25 cellular contexts compared by ENCODE assay signal in genomic region chr1:101120868-101121267, GRCh38.
DNase-seq lines count a peak whose midpoint lies in the region; ATAC-seq and TF ChIP-seq lines count a peak whose summit lies in the region.
"Had no signal": no experiment of that assay in that cellular context is flagged by ENCODE, and none has a peak within 500 bp of the region (broad histone marks: within the 10 kb centered on the region; RNA-seq: fewer than 3 reads in every experiment).

No MANE protein-coding gene starts in this region.

- H3K27me3 Mint-ChIP-seq in activated T-cell treated with anti-CD3 and anti-CD28 coated beads, Interleukin-2, amount 50 U/mL, for 72 hours (ENCODE audit: low read depth), result no peaks in the 10 kb centered on the region
- H3K27me3 Mint-ChIP-seq in activated naive CD8-positive, alpha-beta T cell treated with anti-CD3 and anti-CD28 coated beads, Interleukin-2, amount 10 ng/mL, durations not matched to agents 7 days and 5 days, result no peaks in the 10 kb centered on the region
- H3K27me3 Mint-ChIP-seq: brain had no signal

- no peak overlapping the region for H3K4me3 ChIP-seq in BE2C (ENCODE audit: low read depth, low read length)
- H3K4me3 ChIP-seq: colonic mucosa, HAP-1, sigmoid colon, thoracic aorta had no signal

- H3K4me3 Mint-ChIP-seq in activated T-cell treated with anti-CD3 and anti-CD28 coated beads, Interleukin-2, amount 50 U/mL, for 72 hours, result peak overlapping the region; percentile 23 to 71
- peak overlapping the region; percentile 21 for H3K4me3 Mint-ChIP-seq in activated naive CD8-positive, alpha-beta T cell treated with anti-CD3 and anti-CD28 coated beads, Interleukin-2, amount 10 ng/mL, durations not matched to agents 7 days and 5 days
- H3K4me3 Mint-ChIP-seq: brain; neural crest cell; T-helper 1 cell treated with Interleukin-12 subunit alpha and Interleukin-12 subunit beta and Interleukin-4 antibody, amounts not matched to agents 30 μg/mL and 1 μg/mL, for 36 hours had no signal

- peak overlapping the region; percentile 96 for H3K27ac ChIP-seq in KOPT-K1 (ENCODE audit: low read depth, low read length, poor library complexity, severe bottlenecking)
- H3K27ac ChIP-seq: colonic mucosa, sigmoid colon, thoracic aorta had no signal

- DNase-seq in activated T-cell treated with anti-CD3 and anti-CD28 coated beads, Interleukin-2, amount 50 U/mL, for 72 hours, result no peak
- DNase-seq in activated T-cell treated with anti-CD3 and anti-CD28 coated beads for 4 hours (no peak), SHP77 (lab: John Stamatoyannopoulos, UW) (no peak), BE2C (no peak)
- DNase-seq in activated naive CD8-positive, alpha-beta T cell treated with anti-CD3 and anti-CD28 coated beads, Interleukin-2, amount 10 ng/mL, durations not matched to agents 7 days and 5 days, result no peak
- DNase-seq in stimulated activated naive CD8-positive, alpha-beta T cell treated with anti-CD3 and anti-CD28 coated beads, Interleukin-15, Interleukin-2, amounts not matched to agents 100 U/mL and 50 U/mL, for 24 hours, result no peak
- DNase-seq: activated CD4-positive, CD25-positive, alpha-beta regulatory T cell; activated naive CD4-positive, alpha-beta T cell; colonic mucosa; DND-41; glutamatergic neuron; KG1; midbrain; MV-4-11; NCI-H1694 treated with DMSO at 0.1 percent for 48 hours; NCI-H2227 treated with DMSO at 0.1 percent for 48 hours; SHP77 treated with DMSO at 0.1 percent for 48 hours; sigmoid colon had no signal

- peaks cover 2 to 4% of the 10 kb centered on the region in 2 donors for H3K9me3 Mint-ChIP-seq in activated T-cell treated with anti-CD3 and anti-CD28 coated beads, Interleukin-2, amount 50 U/mL, for 72 hours
- peaks cover 3% of the 10 kb centered on the region for H3K9me3 Mint-ChIP-seq in activated naive CD8-positive, alpha-beta T cell treated with anti-CD3 and anti-CD28 coated beads, Interleukin-2, amount 10 ng/mL, durations not matched to agents 7 days and 5 days
- H3K9me3 Mint-ChIP-seq: neural crest cell had no signal

- H3K36me3 ChIP-seq in KOPT-K1 (ENCODE audit: insufficient read depth, low read length), result no peaks in the 10 kb centered on the region
- no peaks in the 10 kb centered on the region for H3K36me3 ChIP-seq in BE2C
- H3K36me3 ChIP-seq: colonic mucosa, HAP-1, sigmoid colon, thoracic aorta had no signal

- POLR2A ChIA-PET in activated naive CD8-positive, alpha-beta T cell treated with anti-CD3 and anti-CD28 coated beads, Interleukin-2, amount 10 ng/mL, durations not matched to agents 7 days and 5 days (lab: Charles Lee), result interaction anchor here (0.6 to 2.1 kb wide), 3 partner anchors 8 to 117 kb away, joined by 3 to 9 read pairs (median 3); no protein-coding TSS in a partner anchor

- H3K27ac Mint-ChIP-seq in activated T-cell treated with anti-CD3 and anti-CD28 coated beads, Interleukin-2, amount 50 U/mL, for 72 hours, result peak overlapping the region; percentile 70
- H3K27ac Mint-ChIP-seq in activated naive CD8-positive, alpha-beta T cell treated with anti-CD3 and anti-CD28 coated beads, Interleukin-2, amount 10 ng/mL, durations not matched to agents 7 days and 5 days, result peak overlapping the region; percentile 66
- H3K27ac Mint-ChIP-seq: brain; T-helper 1 cell treated with Interleukin-12 subunit alpha and Interleukin-12 subunit beta and Interleukin-4 antibody, amounts not matched to agents 30 μg/mL and 1 μg/mL, for 36 hours had no signal

- no peaks in the 10 kb centered on the region for H3K9me3 ChIP-seq in KOPT-K1 (ENCODE audit: insufficient read depth, low read length, poor library complexity, severe bottlenecking)
- H3K9me3 ChIP-seq in BE2C, result no peaks in the 10 kb centered on the region
- H3K9me3 ChIP-seq: colonic mucosa, HAP-1, sigmoid colon, thoracic aorta had no signal

- H3K36me3 Mint-ChIP-seq in activated T-cell treated with anti-CD3 and anti-CD28 coated beads, Interleukin-2, amount 50 U/mL, for 72 hours (ENCODE audit: insufficient read depth in 2 of 2), result peaks cover 4% of the 10 kb centered on the region in 2 donors
- H3K36me3 Mint-ChIP-seq in activated naive CD8-positive, alpha-beta T cell treated with anti-CD3 and anti-CD28 coated beads, Interleukin-2, amount 10 ng/mL, durations not matched to agents 7 days and 5 days, result peaks cover 17% of the 10 kb centered on the region
- H3K36me3 Mint-ChIP-seq: brain had no signal

- peaks cover 57% of the 10 kb centered on the region for H3K4me1 Mint-ChIP-seq in activated T-cell treated with anti-CD3 and anti-CD28 coated beads, Interleukin-2, amount 50 U/mL, for 72 hours (ENCODE audit: low read depth)
- H3K4me1 Mint-ChIP-seq in activated naive CD8-positive, alpha-beta T cell treated with anti-CD3 and anti-CD28 coated beads, Interleukin-2, amount 10 ng/mL, durations not matched to agents 7 days and 5 days, result peaks cover 43% of the 10 kb centered on the region

- no peaks in the 10 kb centered on the region for H3K4me1 ChIP-seq in BE2C
- H3K4me1 ChIP-seq: colonic mucosa, HAP-1, sigmoid colon had no signal

- no peaks in the 10 kb centered on the region for H3K27me3 ChIP-seq in BE2C
- H3K27me3 ChIP-seq: colonic mucosa, sigmoid colon had no signal

- no peak for TF ChIP-seq CTCF in BE2C (IDR thresholded peaks at IDR 0.05; ENCODE audit: low read depth, low read length)

- ATAC-seq in activated T-cell treated with anti-CD3 and anti-CD28 coated beads, Interleukin-2, amount 50 U/mL, for 72 hours (replicated peaks in 1 of 2), result peak in 1 of 2 donors; percentile 36
- peak; percentile 25 for ATAC-seq in activated naive CD8-positive, alpha-beta T cell treated with anti-CD3 and anti-CD28 coated beads, Interleukin-2, amount 10 ng/mL, durations not matched to agents 7 days and 5 days (ENCODE audit: low read depth)
- peak; percentile 41 for ATAC-seq in stimulated activated naive CD8-positive, alpha-beta T cell treated with anti-CD3 and anti-CD28 coated beads, Interleukin-15, Interleukin-2, amounts not matched to agents 100 U/mL and 50 U/mL, for 24 hours
- ATAC-seq in GM21825 (IDR thresholded peaks at IDR 0.05; ENCODE audit: unreplicated experiment), result no peak
